21 cellular contexts compared by ENCODE assay signal in genomic region chr2:156087875-156088274, GRCh38.
DNase-seq lines count a peak whose midpoint lies in the region; ATAC-seq and FAIRE-seq lines count a peak whose summit lies in the region.
"Had no signal": no experiment of that assay in that cellular context is flagged by ENCODE, and none has a peak within 500 bp of the region (broad histone marks: within the 10 kb centered on the region; RNA-seq: fewer than 3 reads in every experiment).

No MANE protein-coding gene starts in this region.

- peaks cover 7% of the 10 kb centered on the region for H3K4me1 ChIP-seq in ACC112 (ENCODE audit: control insufficient read depth, insufficient read depth, low read length, unreplicated experiment)
- H3K4me1 ChIP-seq: ascending aorta, gastroesophageal sphincter, parathyroid adenoma had no signal

- peak overlapping the region; percentile 46 for H2AFZ ChIP-seq in ACC112 (ENCODE audit: low read length, unreplicated experiment)
- H2AFZ ChIP-seq: parathyroid adenoma had no signal

- FAIRE-seq in RCC 7860 (lab: Jason Lieb, UNC) = no peak

- no peaks in the 10 kb centered on the region for H3K79me2 ChIP-seq in ACC112 (ENCODE audit: control insufficient read depth, insufficient read depth, low read length, unreplicated experiment)
- H3K79me2 ChIP-seq: parathyroid adenoma had no signal

- no peak overlapping the region for H3K27ac ChIP-seq in ACC112 (ENCODE audit: low read depth, low read length)
- H3K27ac ChIP-seq: ascending aorta, gastroesophageal sphincter, HL-60, parathyroid adenoma, vagina had no signal

- DNase-seq in H4 (ENCODE audit: low spot score) (peak; percentile 84), RCC 7860 (ENCODE audit: low spot score) (peak; percentile 36), fibroblast of gingiva (ENCODE audit: low read depth) (peak; percentile 1), OCI-M2 (lab: John Stamatoyannopoulos, UW; ENCODE audit: unreplicated experiment) (no peak)
- DNase-seq: activated CD4-positive, alpha-beta memory T cell treated with anti-CD3 and anti-CD28 coated beads, Interleukin-2, amount 10 ng/mL, durations not matched to agents 7 days and 5 days; CD8-positive, alpha-beta memory T cell; effector CD8-positive, alpha-beta T cell; GF-D8; Kasumi-1; NCI-H1694; SHP77; stimulated activated naive CD8-positive, alpha-beta T cell treated with anti-CD3 and anti-CD28 coated beads, Interleukin-15, amount 100 ng/mL, for 72 hours had no signal

- no peak for ATAC-seq in GM19467 (IDR thresholded peaks at IDR 0.05; ENCODE audit: unreplicated experiment)
- no peak for ATAC-seq in GM21367 (IDR thresholded peaks at IDR 0.05; ENCODE audit: unreplicated experiment)
- ATAC-seq in GM21515 (IDR thresholded peaks at IDR 0.05; ENCODE audit: unreplicated experiment) = no peak
- ATAC-seq: gastroesophageal sphincter; stimulated activated naive CD8-positive, alpha-beta T cell treated with anti-CD3 and anti-CD28 coated beads, Interleukin-15, amount 100 ng/mL, for 72 hours had no signal

- H3K4me3 ChIP-seq in ACC112 (ENCODE audit: low read depth, low read length) = no peak overlapping the region
- H3K4me3 ChIP-seq: ascending aorta, gastroesophageal sphincter, vagina had no signal

- no peaks in the 10 kb centered on the region for H3K36me3 ChIP-seq in ACC112 (ENCODE audit: insufficient read depth, low read length)
- H3K36me3 ChIP-seq: ascending aorta, gastroesophageal sphincter, vagina had no signal

- no peaks in the 10 kb centered on the region for H3K27me3 ChIP-seq in ACC112 (ENCODE audit: insufficient read depth, low read length)
- H3K27me3 ChIP-seq: ascending aorta, gastroesophageal sphincter, vagina had no signal
